ENCODE assay signal across 16 cellular contexts in genomic region chr7:137417464-137417863, GRCh38.
DNase-seq lines count a peak whose midpoint lies in the region; ATAC-seq, FAIRE-seq and TF ChIP-seq lines count a peak whose summit lies in the region.
"Had no signal": no experiment of that assay in that cellular context is flagged by ENCODE, and none has a peak within 500 bp of the region (broad histone marks: within the 10 kb centered on the region; RNA-seq: fewer than 3 reads in every experiment).

No MANE protein-coding gene starts in this region.

- no peaks in the 10 kb centered on the region for H3K36me3 ChIP-seq in H1 (ENCODE audit: control insufficient read depth in 2 of 4, insufficient read depth in 4 of 4, low read length in 3 of 4)
- H3K36me3 ChIP-seq in heart right ventricle, result no peaks in the 10 kb centered on the region
- H3K36me3 ChIP-seq in mesendoderm (ENCODE audit: control insufficient read depth, insufficient read depth, low read length), result no peaks in the 10 kb centered on the region
- H3K36me3 ChIP-seq: BLaER1 had no signal

- H3K18ac ChIP-seq in H1 (ENCODE audit: extremely low read depth, low read length), result no peak overlapping the region
- H3K18ac ChIP-seq in mesendoderm (ENCODE audit: low read length), result no peak overlapping the region

- H4K91ac ChIP-seq in H1 (replicated peaks; ENCODE audit: insufficient read length, low read length), result no peak overlapping the region

- no peaks in the 10 kb centered on the region for H4K20me1 ChIP-seq in H1 (replicated peaks in 1 of 2; ENCODE audit: control insufficient read depth in 1 of 2, insufficient read depth in 2 of 2, low read length in 2 of 2)
- H4K20me1 ChIP-seq: BLaER1 had no signal

- no peak overlapping the region for H3K14ac ChIP-seq in H1 (ENCODE audit: insufficient read length)

- DNase-seq in HT1080 (ENCODE audit: low read depth), result peak; percentile 27
- DNase-seq in H1 (ENCODE audit: low read depth in 1 of 2, low spot score in 2 of 2), result no peak
- DNase-seq in heart right ventricle, result no peak
- DNase-seq in sciatic nerve (ENCODE audit: low spot score), result no peak
- DNase-seq in GM13977 (ENCODE audit: low spot score), result no peak
- no peak for DNase-seq in mesendoderm
- no peak for DNase-seq in dorsolateral prefrontal cortex
- DNase-seq: DMS 273 treated with DMSO at 0.1 percent for 48 hours, NCI-H1436 treated with DMSO at 0.1 percent for 48 hours, NCI-H2081, NCI-H2227 treated with DMSO at 0.1 percent for 48 hours, NCI-H526 treated with DMSO at 0.1 percent for 48 hours, PC-3 had no signal

- no peak for FAIRE-seq in H1 (lab: Jason Lieb, UNC)
- FAIRE-seq: HTR-8/SVneo, K562 had no signal

- no peaks in the 10 kb centered on the region for H3K79me1 ChIP-seq in H1 (ENCODE audit: low read depth, low read length)
- H3K79me1 ChIP-seq in mesendoderm (ENCODE audit: low read length), result no peaks in the 10 kb centered on the region

- H2BK15ac ChIP-seq in H1 (ENCODE audit: low read length), result no peak overlapping the region
- no peak overlapping the region for H2BK15ac ChIP-seq in mesendoderm (replicated peaks; ENCODE audit: low read depth)

- POLR2A ChIA-PET in H1 (lab: Charles Lee; ENCODE audit: partially characterized antibody), result no interaction called here

- TF ChIP-seq CTCF in H1 (IDR thresholded peaks at IDR 0.05; ENCODE audit: control extremely low read depth in 1 of 3, insufficient read depth in 1 of 3, low read depth in 1 of 3, low read length in 3 of 3) (no peak), heart right ventricle (IDR thresholded peaks at IDR 0.05) (no peak), GM13977 (IDR thresholded peaks at IDR 0.05; ENCODE audit: extremely low read depth, insufficient read depth, missing control alignments) (no peak), dorsolateral prefrontal cortex (IDR thresholded peaks at IDR 0.05 in 54 of 56, conservative IDR thresholded peaks at IDR 0.05 in 2 of 56; ENCODE audit: low read depth in 1 of 56, partially characterized antibody in 56 of 56) (no peak)

- H3K79me2 ChIP-seq in H1 (ENCODE audit: control insufficient read depth in 1 of 2, insufficient read depth in 2 of 2, low read length in 2 of 2), result no peaks in the 10 kb centered on the region
- H3K79me2 ChIP-seq in mesendoderm (ENCODE audit: control insufficient read depth, insufficient read depth, low read length), result no peaks in the 10 kb centered on the region

- no peak overlapping the region for H3K9ac ChIP-seq in H1 (replicated peaks in 1 of 4; ENCODE audit: extremely low read depth in 1 of 4, low read depth in 3 of 4, low read length in 3 of 4)
- H3K9ac ChIP-seq in mesendoderm (ENCODE audit: low read length), result no peak overlapping the region
- H3K9ac ChIP-seq: BLaER1 had no signal

- H3K27me3 ChIP-seq in H1 (replicated peaks in 1 of 4; ENCODE audit: control insufficient read depth in 3 of 4, extremely low read depth in 1 of 4, insufficient read depth in 3 of 4, low read length in 3 of 4) (no peaks in the 10 kb centered on the region), heart right ventricle (no peaks in the 10 kb centered on the region), mesendoderm (ENCODE audit: insufficient read depth, low read length, poor library complexity) (no peaks in the 10 kb centered on the region), dorsolateral prefrontal cortex (no peaks in the 10 kb centered on the region)
- H3K27me3 ChIP-seq: BLaER1 had no signal

- no peaks in the 10 kb centered on the region for H3K9me3 ChIP-seq in H1 (ENCODE audit: insufficient read depth in 2 of 2, low read depth in 1 of 2, low read length in 1 of 2)
- no peaks in the 10 kb centered on the region for H3K9me3 ChIP-seq in heart right ventricle
- H3K9me3 ChIP-seq: BLaER1 had no signal

- CTCF ChIA-PET in H1 (lab: Charles Lee; ENCODE audit: partially characterized antibody), result interaction anchor here (0.9 to 1.1 kb wide), 2 partner anchors 12 to 37 kb away, joined by 3 to 4 read pairs; no protein-coding TSS in a partner anchor

- H2AFZ ChIP-seq in H1 (ENCODE audit: low read length), result 0 out of 2 replicates have a peak overlapping the region, but pooled peaks have one; percentile 8

- H3K4me1 ChIP-seq in H1 (replicated peaks in 1 of 4; ENCODE audit: control insufficient read depth in 3 of 4, insufficient read depth in 4 of 4, low read length in 3 of 4) (no peaks in the 10 kb centered on the region), heart right ventricle (peaks cover 0 to 9% (median 0%) of the 10 kb centered on the region in 9 donors), mesendoderm (ENCODE audit: control insufficient read depth, low read depth, low read length) (no peaks in the 10 kb centered on the region)
- H3K4me1 ChIP-seq: BLaER1 had no signal

- no peak overlapping the region for H3K56ac ChIP-seq in H1 (replicated peaks; ENCODE audit: insufficient read length, low read depth, low read length)
- H3K56ac ChIP-seq in mesendoderm (ENCODE audit: low read length), result no peak overlapping the region

- H3K4me3 ChIP-seq in H1 (ENCODE audit: extremely low read depth in 1 of 4, insufficient read depth in 2 of 4, low read depth in 3 of 4, low read length in 4 of 4) (no peak overlapping the region), heart right ventricle (no peak overlapping the region), mesendoderm (ENCODE audit: low read length) (no peak overlapping the region), dorsolateral prefrontal cortex (no peak overlapping the region)
- H3K4me3 ChIP-seq: BLaER1, K562 had no signal

- H2BK5ac ChIP-seq in H1 (ENCODE audit: low read depth, low read length), result no peak overlapping the region
- H2BK5ac ChIP-seq in mesendoderm (ENCODE audit: low read length), result no peak overlapping the region

- H4K8ac ChIP-seq in H1 (ENCODE audit: extremely low read depth, insufficient read depth, low read length), result no peak overlapping the region
- no peak overlapping the region for H4K8ac ChIP-seq in mesendoderm (ENCODE audit: low read depth, low read length)

- no peak overlapping the region for H2BK20ac ChIP-seq in H1 (ENCODE audit: low read length)

- ATAC-seq in heart right ventricle (peak in 5 of 8 donors; percentile 31 to 84 (median 50)), sciatic nerve (peak; percentile 48)
- ATAC-seq: K562, PC-3 had no signal

- intact Hi-C loops in heart right ventricle (cut with DNase I) (no loop called here), sciatic nerve (cut with DNase I) (no loop called here), dorsolateral prefrontal cortex (cut with DNase I) (no loop called here)

- no peak for TF ChIP-seq POLR2A in H1 (IDR thresholded peaks at IDR 0.05; ENCODE audit: control extremely low read depth in 1 of 2, low read depth in 2 of 2, low read length in 2 of 2)

- H3K4ac ChIP-seq in H1 (replicated peaks; ENCODE audit: insufficient read length, low read depth, low read length) (no peak overlapping the region), mesendoderm (ENCODE audit: low read depth, low read length) (no peak overlapping the region)

- H4K5ac ChIP-seq in H1 (ENCODE audit: insufficient read length, low read depth, low read length) (no peak overlapping the region), mesendoderm (ENCODE audit: low read length) (no peak overlapping the region)

- no peak for TF ChIP-seq EP300 in H1 (IDR thresholded peaks at IDR 0.05; ENCODE audit: borderline replicate concordance in 1 of 2, low read depth in 2 of 2, low read length in 2 of 2)

- H2AK5ac ChIP-seq in H1 (ENCODE audit: low read depth, low read length), result no peak overlapping the region
- H2AK5ac ChIP-seq in mesendoderm (ENCODE audit: low read length), result no peak overlapping the region

- H3K4me2 ChIP-seq in H1 (ENCODE audit: insufficient read depth in 1 of 2, low read depth in 2 of 2, low read length in 2 of 2), result no peak overlapping the region
- H3K4me2 ChIP-seq in mesendoderm (ENCODE audit: low read length), result no peak overlapping the region
- H3K4me2 ChIP-seq: BLaER1 had no signal

- H2BK120ac ChIP-seq in H1 (replicated peaks; ENCODE audit: low read depth, low read length) (no peak overlapping the region), mesendoderm (ENCODE audit: low read depth, low read length) (no peak overlapping the region)

- H3K23ac ChIP-seq in H1 (ENCODE audit: insufficient read length) (no peak overlapping the region), mesendoderm (ENCODE audit: low read length) (no peak overlapping the region)

- 96% methylated on average over 2 of the region's 2 CpGs; no CpG with 5 or more reads in 1 of the 2 experiments for WGBS in H1 (ENCODE audit: extremely low coverage in 1 of 2, insufficient coverage in 1 of 2, insufficient read length in 1 of 2, insufficient replicate concordance in 2 of 2, low coverage in 1 of 2, low lambda C conversion rate in 2 of 2, missing lambda C conversion rate in 1 of 2), 2 experiments
- 57 to 60% methylated on average over 2 of the region's 2 CpGs for WGBS in heart right ventricle, 2 donors
- no CpG with 5 or more reads among the region's 2 CpGs for WGBS in mesendoderm (ENCODE audit: extremely low coverage, insufficient coverage, low lambda C conversion rate)

- no peaks in the 10 kb centered on the region for H3K23me2 ChIP-seq in H1 (ENCODE audit: low read depth, low read length)

- TF ChIP-seq RAD21 in H1 (IDR thresholded peaks at IDR 0.05 in 1 of 2, conservative IDR thresholded peaks at IDR 0.05 in 1 of 2; ENCODE audit: low read depth in 2 of 2, low read length in 2 of 2), result no peak

- no peak overlapping the region for H3K27ac ChIP-seq in H1 (ENCODE audit: low read depth, low read length)
- H3K27ac ChIP-seq in heart right ventricle, result no peak overlapping the region
- no peak overlapping the region for H3K27ac ChIP-seq in mesendoderm (ENCODE audit: low read depth, low read length)
- no peak overlapping the region for H3K27ac ChIP-seq in dorsolateral prefrontal cortex
- H3K27ac ChIP-seq: BLaER1 had no signal

- H2BK12ac ChIP-seq in H1 (ENCODE audit: low read depth, low read length), result no peak overlapping the region

- in situ Hi-C loops in GM13977 (cut with MboI; ENCODE audit: low pct_unique_long_range_greater_than_20kb, low sequenced_read_pairs, unreplicated experiment), result no loop called here

TF ChIP-seq in H1, 55 proteins besides CTCF, POLR2A, EP300 and RAD21:
- TF ChIP-seq GABPA (IDR thresholded peaks at IDR 0.05; ENCODE audit: borderline replicate concordance, insufficient read depth, low read length), result no peak
- TF ChIP-seq SIRT6 (IDR thresholded peaks at IDR 0.05; ENCODE audit: low read length), result no peak
- no peak for TF ChIP-seq NRF1 (IDR thresholded peaks at IDR 0.05; ENCODE audit: low read depth, low read length)
- TF ChIP-seq BCL11A (IDR thresholded peaks at IDR 0.05; ENCODE audit: low read depth in 2 of 2, low read length in 2 of 2), result no peak
- TF ChIP-seq RBBP5 (IDR thresholded peaks at IDR 0.05; ENCODE audit: borderline replicate concordance, low read depth, low read length), result no peak
- no peak for TF ChIP-seq TBP (IDR thresholded peaks at IDR 0.05; ENCODE audit: low read depth, low read length)
- no peak for TF ChIP-seq FOSL1 (IDR thresholded peaks at IDR 0.05; ENCODE audit: insufficient read depth, low read depth, low read length)
- TF ChIP-seq CHD2 (IDR thresholded peaks at IDR 0.05; ENCODE audit: low read length), result no peak
